ENCODE assay signal across 12 cellular contexts in genomic region chr14:71659165-71659564, GRCh38.
DNase-seq lines count a peak whose midpoint lies in the region; ATAC-seq and TF ChIP-seq lines count a peak whose summit lies in the region.
"Had no signal": no experiment of that assay in that cellular context is flagged by ENCODE, and none has a peak within 500 bp of the region (broad histone marks: within the 10 kb centered on the region; RNA-seq: fewer than 3 reads in every experiment).

No MANE protein-coding gene starts in this region.

- H3K4me1 ChIP-seq in CD8-positive, alpha-beta T cell (ENCODE audit: insufficient read depth, low read length) = no peaks in the 10 kb centered on the region
- peaks cover 13% of the 10 kb centered on the region for H3K4me1 ChIP-seq in BE2C

- TF ChIP-seq CTCF in LNCaP clone FGC (IDR thresholded peaks at IDR 0.05; ENCODE audit: control insufficient read depth, extremely low read depth, insufficient read depth) (no peak), astrocyte of the spinal cord (IDR thresholded peaks at IDR 0.05; ENCODE audit: low read depth, low read length) (no peak), omental fat pad (IDR thresholded peaks at IDR 0.05) (no peak), BE2C (IDR thresholded peaks at IDR 0.05; ENCODE audit: low read depth, low read length) (no peak)
- TF ChIP-seq CTCF in CD8-positive, alpha-beta T cell (IDR thresholded peaks at IDR 0.05) = no peak

- no peaks in the 10 kb centered on the region for H3K9me3 ChIP-seq in CD8-positive, alpha-beta T cell (ENCODE audit: low read length)
- no peaks in the 10 kb centered on the region for H3K9me3 ChIP-seq in BE2C

- no peak overlapping the region for H3K4me3 ChIP-seq in LNCaP clone FGC (ENCODE audit: low read depth, low read length)
- H3K4me3 ChIP-seq in astrocyte of the spinal cord (ENCODE audit: low read depth, low read length) = no peak overlapping the region
- H3K4me3 ChIP-seq in CD8-positive, alpha-beta T cell (ENCODE audit: low read depth, low read length) = no peak overlapping the region
- H3K4me3 ChIP-seq in BE2C (ENCODE audit: low read depth, low read length) = no peak overlapping the region
- H3K4me3 ChIP-seq: K562 had no signal

- no peak overlapping the region for H3K27ac ChIP-seq in CD8-positive, alpha-beta T cell (ENCODE audit: low read depth, low read length)

- no peaks in the 10 kb centered on the region for H3K9me3 Mint-ChIP-seq in CD8-positive, alpha-beta T cell

- intact Hi-C loops in CD8-positive, alpha-beta T cell (cut with DNase I, micrococcal nuclease) = no loop called here

- POLR2A ChIA-PET in CD8-positive, alpha-beta T cell (lab: Charles Lee) = no interaction called here

- H3K4me1 Mint-ChIP-seq in CD8-positive, alpha-beta T cell (ENCODE audit: low read depth) = no peaks in the 10 kb centered on the region

- in situ Hi-C loops in astrocyte of the spinal cord (cut with HindIII; ENCODE audit: low sequenced_read_pairs) = no loop called here

- H3K4me3 Mint-ChIP-seq in CD8-positive, alpha-beta T cell = no peak overlapping the region

- ATAC-seq in HG02870 (IDR thresholded peaks at IDR 0.05; ENCODE audit: unreplicated experiment) (no peak), omental fat pad (ENCODE audit: low FRiP score) (no peak)
- ATAC-seq in CD8-positive, alpha-beta T cell = no peak
- ATAC-seq: K562 had no signal

- no peak overlapping the region for H3K27ac Mint-ChIP-seq in CD8-positive, alpha-beta T cell

- peaks cover 3% of the 10 kb centered on the region for H3K36me3 ChIP-seq in CD8-positive, alpha-beta T cell (ENCODE audit: insufficient read depth, low read length)
- H3K36me3 ChIP-seq in BE2C = no peaks in the 10 kb centered on the region

- H3K36me3 Mint-ChIP-seq in CD8-positive, alpha-beta T cell = peaks cover 62% of the 10 kb centered on the region

- CTCF ChIA-PET in CD8-positive, alpha-beta T cell (lab: Charles Lee) = no interaction called here

- DNase-seq in ELR (ENCODE audit: low read depth) (peak; percentile 56), LNCaP clone FGC (ENCODE audit: low read depth) (peak; percentile 67), astrocyte of the spinal cord (ENCODE audit: low read depth, low spot score) (peak; percentile 33), lung microvascular endothelial cell (ENCODE audit: low read depth in 2 of 2) (peak; percentile 66 to 90), omental fat pad (ENCODE audit: low spot score) (no peak), BE2C (no peak)
- no peak for DNase-seq in CD8-positive, alpha-beta T cell
- DNase-seq: glutamatergic neuron, midbrain, NCI-H526 had no signal

- H3K27me3 ChIP-seq in CD8-positive, alpha-beta T cell (ENCODE audit: insufficient read depth, low read length) = no peaks in the 10 kb centered on the region
- H3K27me3 ChIP-seq in BE2C = no peaks in the 10 kb centered on the region

- no peaks in the 10 kb centered on the region for H3K27me3 Mint-ChIP-seq in CD8-positive, alpha-beta T cell (ENCODE audit: low read depth)

Comparison
In these comparisons a context has a peak if more than half of its experiments do, and no peak if none do; other contexts are left out.
1. DNase-seq: peak in ELR (single experiment), LNCaP clone FGC (single experiment), astrocyte of the spinal cord (single experiment) and lung microvascular endothelial cell (2 of 2); none in omental fat pad (single experiment), CD8-positive, alpha-beta T cell (0 of 7) and BE2C (single experiment).